In the genomic region with DNA sequence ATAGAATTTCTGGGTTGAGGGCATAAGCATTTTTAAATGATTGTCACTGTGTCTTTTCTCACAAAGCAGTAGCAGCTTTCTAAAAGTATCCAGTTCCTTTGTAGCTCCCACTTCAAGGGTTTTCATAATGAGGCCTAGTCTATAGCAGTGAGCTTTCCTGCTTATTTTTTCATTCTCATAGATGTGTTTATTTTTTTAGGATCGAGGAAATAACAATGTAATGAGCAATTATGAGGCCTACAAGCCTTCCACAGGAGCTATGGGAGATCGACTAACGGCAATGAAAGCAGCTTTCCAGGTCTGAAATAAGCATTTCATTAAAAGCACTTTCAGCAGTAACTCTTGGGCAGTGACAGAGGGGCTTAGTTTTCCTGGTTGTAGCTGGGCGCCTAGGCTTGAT, we compare ENCODE assay signal across 15 cellular contexts.
"Had no signal": no experiment of that assay in that cellular context is flagged by ENCODE, and none has a peak within 500 bp of the region (broad histone marks: within the 10 kb centered on the region; RNA-seq: fewer than 3 reads in every experiment).

No MANE protein-coding gene starts in this region.

- H3K27me3 ChIP-seq: ascending aorta, dorsolateral prefrontal cortex, neutrophil had no signal

- ATAC-seq: natural killer cell; stimulated activated memory B cell treated with anti-CD40 and anti-IgM and Interleukin-4, amounts not matched to agents 10 μg/mL and 1 μg/mL and 100 μg/mL, for 72 hours had no signal

- H3K4me3 ChIP-seq: ascending aorta, dorsolateral prefrontal cortex, left ventricle myocardium inferior had no signal

- H3K4me3 Mint-ChIP-seq: activated T-helper 1 cell treated with anti-CD3 and anti-CD28 coated beads, Interleukin-12 subunit alpha, Interleukin-12 subunit beta, Interleukin-2, Interleukin-4 antibody, amounts not matched to agents 30 ng/mL and 10 ng/mL and 1 ng/mL, durations not matched to agents 14 hours and 24 hours and 36 hours; endodermal cell; natural killer cell; stimulated activated memory B cell treated with anti-CD40 and anti-IgM and Interleukin-4, amounts not matched to agents 10 μg/mL and 1 μg/mL and 100 μg/mL, for 72 hours had no signal

- H3K27ac Mint-ChIP-seq: activated T-helper 1 cell treated with anti-CD3 and anti-CD28 coated beads, Interleukin-12 subunit alpha, Interleukin-12 subunit beta, Interleukin-2, Interleukin-4 antibody, amounts not matched to agents 30 ng/mL and 10 ng/mL and 1 ng/mL, durations not matched to agents 14 hours and 24 hours and 36 hours; endodermal cell; natural killer cell; stimulated activated memory B cell treated with anti-CD40 and anti-IgM and Interleukin-4, amounts not matched to agents 10 μg/mL and 1 μg/mL and 100 μg/mL, for 72 hours had no signal

- H3K9me3 Mint-ChIP-seq: activated T-helper 1 cell treated with anti-CD3 and anti-CD28 coated beads, Interleukin-12 subunit alpha, Interleukin-12 subunit beta, Interleukin-2, Interleukin-4 antibody, amounts not matched to agents 30 ng/mL and 10 ng/mL and 1 ng/mL, durations not matched to agents 14 hours and 24 hours and 36 hours; endodermal cell; natural killer cell; stimulated activated memory B cell treated with anti-CD40 and anti-IgM and Interleukin-4, amounts not matched to agents 10 μg/mL and 1 μg/mL and 100 μg/mL, for 72 hours had no signal

- H3K27me3 Mint-ChIP-seq: stimulated activated memory B cell treated with anti-CD40 and anti-IgM and Interleukin-4, amounts not matched to agents 10 μg/mL and 1 μg/mL and 100 μg/mL, for 72 hours had no signal

- H3K4me1 ChIP-seq: ascending aorta had no signal

- H3K9me3 ChIP-seq: ascending aorta, left ventricle myocardium inferior, neutrophil had no signal

- DNase-seq: activated CD4-positive, alpha-beta T cell treated with anti-CD3 and anti-CD28 coated beads, Interleukin-2, amount 50 U/mL, for 48 hours; activated CD4-positive, CD25-positive, alpha-beta regulatory T cell treated with anti-CD3 and anti-CD28 coated beads, Interleukin-2, amount 50 U/mL, for 72 hours; dorsolateral prefrontal cortex; endodermal cell; erythroblast; hippocampal formation; kidney; left ventricle myocardium inferior; mesendoderm; natural killer cell; stimulated activated CD4-positive, alpha-beta T cell treated with anti-CD3 and anti-CD28 coated beads, Interleukin-2, amount 100 ng/mL, for 48 hours had no signal

- H3K27ac ChIP-seq: ascending aorta, left ventricle myocardium inferior, neutrophil had no signal
